ENCODE assay signal across 1 cellular context in the genomic region with DNA sequence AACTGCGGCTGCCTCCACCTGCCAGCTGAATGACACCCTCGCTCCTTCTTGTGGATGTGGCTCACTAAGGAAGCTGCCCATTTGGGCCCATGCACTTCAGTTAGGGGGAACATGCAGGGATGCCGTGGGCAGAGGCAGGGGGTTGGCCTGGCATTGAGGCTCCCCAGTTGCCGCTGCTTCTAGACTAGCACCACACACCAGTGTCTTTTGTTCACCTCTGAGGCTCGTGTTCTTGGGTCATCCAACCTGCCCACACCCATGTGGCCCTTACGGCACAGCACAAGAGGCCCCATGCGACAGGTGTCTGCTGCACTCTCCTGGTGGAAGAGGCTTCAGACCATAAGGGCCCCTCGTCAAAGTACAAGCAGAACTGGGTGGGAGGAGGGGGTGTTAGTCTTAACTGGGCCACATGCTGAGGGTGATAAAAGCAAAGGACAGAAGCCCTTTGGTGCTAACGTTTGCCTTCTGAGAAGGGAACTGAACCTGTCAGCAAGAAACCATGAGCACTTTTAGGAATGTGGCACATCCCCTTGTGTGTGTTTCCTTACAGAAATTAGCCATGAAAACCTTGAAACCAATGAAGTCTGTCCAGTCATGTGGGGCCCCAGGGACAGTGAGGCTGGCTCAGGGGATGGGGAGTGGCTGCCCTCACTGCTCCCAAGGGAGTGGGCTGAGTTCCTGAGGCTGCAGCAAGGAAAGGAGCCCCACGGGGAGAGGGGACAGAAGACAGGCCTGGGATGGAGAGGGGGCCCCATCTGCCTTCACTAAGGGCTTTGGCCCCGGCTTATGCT.
TF ChIP-seq lines count a peak whose summit lies in the region.

No MANE protein-coding gene starts in this region.

TF ChIP-seq in WTC11, 78 proteins besides CTCF, POLR2A, EP300 and RAD21:
- TF ChIP-seq CREB1 (CRISPR knock-in tag; IDR thresholded peaks at IDR 0.05) = no peak
- no peak for TF ChIP-seq NFE2L1 (CRISPR knock-in tag; IDR thresholded peaks at IDR 0.05)
- TF ChIP-seq, protein P1, sequence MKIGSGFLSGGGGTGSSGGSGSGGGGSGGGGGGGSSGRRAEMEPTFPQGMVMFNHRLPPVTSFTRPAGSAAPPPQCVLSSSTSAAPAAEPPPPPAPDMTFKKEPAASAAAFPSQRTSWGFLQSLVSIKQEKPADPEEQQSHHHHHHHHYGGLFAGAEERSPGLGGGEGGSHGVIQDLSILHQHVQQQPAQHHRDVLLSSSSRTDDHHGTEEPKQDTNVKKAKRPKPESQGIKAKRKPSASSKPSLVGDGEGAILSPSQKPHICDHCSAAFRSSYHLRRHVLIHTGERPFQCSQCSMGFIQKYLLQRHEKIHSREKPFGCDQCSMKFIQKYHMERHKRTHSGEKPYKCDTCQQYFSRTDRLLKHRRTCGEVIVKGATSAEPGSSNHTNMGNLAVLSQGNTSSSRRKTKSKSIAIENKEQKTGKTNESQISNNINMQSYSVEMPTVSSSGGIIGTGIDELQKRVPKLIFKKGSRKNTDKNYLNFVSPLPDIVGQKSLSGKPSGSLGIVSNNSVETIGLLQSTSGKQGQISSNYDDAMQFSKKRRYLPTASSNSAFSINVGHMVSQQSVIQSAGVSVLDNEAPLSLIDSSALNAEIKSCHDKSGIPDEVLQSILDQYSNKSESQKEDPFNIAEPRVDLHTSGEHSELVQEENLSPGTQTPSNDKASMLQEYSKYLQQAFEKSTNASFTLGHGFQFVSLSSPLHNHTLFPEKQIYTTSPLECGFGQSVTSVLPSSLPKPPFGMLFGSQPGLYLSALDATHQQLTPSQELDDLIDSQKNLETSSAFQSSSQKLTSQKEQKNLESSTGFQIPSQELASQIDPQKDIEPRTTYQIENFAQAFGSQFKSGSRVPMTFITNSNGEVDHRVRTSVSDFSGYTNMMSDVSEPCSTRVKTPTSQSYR (CRISPR knock-in tag; IDR thresholded peaks at IDR 0.05) = no peak
- TF ChIP-seq, protein P2, sequence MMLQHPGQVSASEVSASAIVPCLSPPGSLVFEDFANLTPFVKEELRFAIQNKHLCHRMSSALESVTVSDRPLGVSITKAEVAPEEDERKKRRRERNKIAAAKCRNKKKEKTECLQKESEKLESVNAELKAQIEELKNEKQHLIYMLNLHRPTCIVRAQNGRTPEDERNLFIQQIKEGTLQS (CRISPR knock-in tag; conservative IDR thresholded peaks at IDR 0.05) = no peak
- TF ChIP-seq, protein P3, sequence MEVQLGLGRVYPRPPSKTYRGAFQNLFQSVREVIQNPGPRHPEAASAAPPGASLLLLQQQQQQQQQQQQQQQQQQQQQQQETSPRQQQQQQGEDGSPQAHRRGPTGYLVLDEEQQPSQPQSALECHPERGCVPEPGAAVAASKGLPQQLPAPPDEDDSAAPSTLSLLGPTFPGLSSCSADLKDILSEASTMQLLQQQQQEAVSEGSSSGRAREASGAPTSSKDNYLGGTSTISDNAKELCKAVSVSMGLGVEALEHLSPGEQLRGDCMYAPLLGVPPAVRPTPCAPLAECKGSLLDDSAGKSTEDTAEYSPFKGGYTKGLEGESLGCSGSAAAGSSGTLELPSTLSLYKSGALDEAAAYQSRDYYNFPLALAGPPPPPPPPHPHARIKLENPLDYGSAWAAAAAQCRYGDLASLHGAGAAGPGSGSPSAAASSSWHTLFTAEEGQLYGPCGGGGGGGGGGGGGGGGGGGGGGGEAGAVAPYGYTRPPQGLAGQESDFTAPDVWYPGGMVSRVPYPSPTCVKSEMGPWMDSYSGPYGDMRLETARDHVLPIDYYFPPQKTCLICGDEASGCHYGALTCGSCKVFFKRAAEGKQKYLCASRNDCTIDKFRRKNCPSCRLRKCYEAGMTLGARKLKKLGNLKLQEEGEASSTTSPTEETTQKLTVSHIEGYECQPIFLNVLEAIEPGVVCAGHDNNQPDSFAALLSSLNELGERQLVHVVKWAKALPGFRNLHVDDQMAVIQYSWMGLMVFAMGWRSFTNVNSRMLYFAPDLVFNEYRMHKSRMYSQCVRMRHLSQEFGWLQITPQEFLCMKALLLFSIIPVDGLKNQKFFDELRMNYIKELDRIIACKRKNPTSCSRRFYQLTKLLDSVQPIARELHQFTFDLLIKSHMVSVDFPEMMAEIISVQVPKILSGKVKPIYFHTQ (CRISPR knock-in tag; IDR thresholded peaks at IDR 0.05) = no peak
- no peak for TF ChIP-seq ZNF423 (CRISPR knock-in tag; IDR thresholded peaks at IDR 0.05)
- TF ChIP-seq ZNF219 (CRISPR knock-in tag; IDR thresholded peaks at IDR 0.05; ENCODE audit: borderline replicate concordance) = no peak
- TF ChIP-seq FOXJ3 (CRISPR knock-in tag; IDR thresholded peaks at IDR 0.05; ENCODE audit: borderline replicate concordance) = no peak
- no peak for TF ChIP-seq PRRX2 (CRISPR knock-in tag; IDR thresholded peaks at IDR 0.05)
- TF ChIP-seq, protein P4, sequence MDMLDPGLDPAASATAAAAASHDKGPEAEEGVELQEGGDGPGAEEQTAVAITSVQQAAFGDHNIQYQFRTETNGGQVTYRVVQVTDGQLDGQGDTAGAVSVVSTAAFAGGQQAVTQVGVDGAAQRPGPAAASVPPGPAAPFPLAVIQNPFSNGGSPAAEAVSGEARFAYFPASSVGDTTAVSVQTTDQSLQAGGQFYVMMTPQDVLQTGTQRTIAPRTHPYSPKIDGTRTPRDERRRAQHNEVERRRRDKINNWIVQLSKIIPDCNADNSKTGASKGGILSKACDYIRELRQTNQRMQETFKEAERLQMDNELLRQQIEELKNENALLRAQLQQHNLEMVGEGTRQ (CRISPR knock-in tag; IDR thresholded peaks at IDR 0.05) = no peak
- TF ChIP-seq ZNF671 (CRISPR knock-in tag; IDR thresholded peaks at IDR 0.05) = no peak
